Comparison of ENCODE assay signal across 2 cellular contexts in genomic region chr12:98483621-98484455, GRCh38.
TF ChIP-seq lines count a peak whose summit lies in the region.

No MANE protein-coding gene starts in this region.

TF ChIP-seq in HEK293, 187 proteins besides CTCF, POLR2A, EP300 and RAD21 (continued from another document):
- TF ChIP-seq, protein P1, sequence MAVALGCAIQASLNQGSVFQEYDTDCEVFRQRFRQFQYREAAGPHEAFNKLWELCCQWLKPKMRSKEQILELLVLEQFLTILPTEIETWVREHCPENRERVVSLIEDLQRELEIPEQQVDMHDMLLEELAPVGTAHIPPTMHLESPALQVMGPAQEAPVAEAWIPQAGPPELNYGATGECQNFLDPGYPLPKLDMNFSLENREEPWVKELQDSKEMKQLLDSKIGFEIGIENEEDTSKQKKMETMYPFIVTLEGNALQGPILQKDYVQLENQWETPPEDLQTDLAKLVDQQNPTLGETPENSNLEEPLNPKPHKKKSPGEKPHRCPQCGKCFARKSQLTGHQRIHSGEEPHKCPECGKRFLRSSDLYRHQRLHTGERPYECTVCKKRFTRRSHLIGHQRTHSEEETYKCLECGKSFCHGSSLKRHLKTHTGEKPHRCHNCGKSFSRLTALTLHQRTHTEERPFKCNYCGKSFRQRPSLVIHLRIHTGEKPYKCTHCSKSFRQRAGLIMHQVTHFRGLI (tag by site-specific recombination; IDR thresholded peaks at IDR 0.05) = peak; percentile 53; the same call in 1 of the 2 replicates
- TF ChIP-seq SALL2 (tag by site-specific recombination; IDR thresholded peaks at IDR 0.05; ENCODE audit: borderline replicate concordance) (no peak), TCF7L2 (IDR thresholded peaks at IDR 0.05; ENCODE audit: borderline replicate concordance, low read depth, low read length) (no peak)

TF ChIP-seq in WTC11, 78 proteins besides CTCF, POLR2A, EP300 and RAD21 (continued from another document):
- TF ChIP-seq E2F1 (CRISPR knock-in tag; IDR thresholded peaks at IDR 0.05) = no peak
- no peak for TF ChIP-seq NFE2L1 (CRISPR knock-in tag; IDR thresholded peaks at IDR 0.05)
- TF ChIP-seq NR2C2 (CRISPR knock-in tag; IDR thresholded peaks at IDR 0.05) = no peak
- TF ChIP-seq KAT7 (CRISPR knock-in tag; IDR thresholded peaks at IDR 0.05; ENCODE audit: borderline replicate concordance) = no peak
- no peak for TF ChIP-seq ZNF138 (CRISPR knock-in tag; conservative IDR thresholded peaks at IDR 0.05)
- no peak for TF ChIP-seq E2F5 (CRISPR knock-in tag; IDR thresholded peaks at IDR 0.05)
- TF ChIP-seq, protein P2, sequence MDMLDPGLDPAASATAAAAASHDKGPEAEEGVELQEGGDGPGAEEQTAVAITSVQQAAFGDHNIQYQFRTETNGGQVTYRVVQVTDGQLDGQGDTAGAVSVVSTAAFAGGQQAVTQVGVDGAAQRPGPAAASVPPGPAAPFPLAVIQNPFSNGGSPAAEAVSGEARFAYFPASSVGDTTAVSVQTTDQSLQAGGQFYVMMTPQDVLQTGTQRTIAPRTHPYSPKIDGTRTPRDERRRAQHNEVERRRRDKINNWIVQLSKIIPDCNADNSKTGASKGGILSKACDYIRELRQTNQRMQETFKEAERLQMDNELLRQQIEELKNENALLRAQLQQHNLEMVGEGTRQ (CRISPR knock-in tag; IDR thresholded peaks at IDR 0.05) = no peak
- TF ChIP-seq NR3C1 (CRISPR knock-in tag; conservative IDR thresholded peaks at IDR 0.05; ENCODE audit: low read depth) = no peak
- TF ChIP-seq FOXJ3 (CRISPR knock-in tag; IDR thresholded peaks at IDR 0.05; ENCODE audit: borderline replicate concordance) = no peak
- TF ChIP-seq, protein P3, sequence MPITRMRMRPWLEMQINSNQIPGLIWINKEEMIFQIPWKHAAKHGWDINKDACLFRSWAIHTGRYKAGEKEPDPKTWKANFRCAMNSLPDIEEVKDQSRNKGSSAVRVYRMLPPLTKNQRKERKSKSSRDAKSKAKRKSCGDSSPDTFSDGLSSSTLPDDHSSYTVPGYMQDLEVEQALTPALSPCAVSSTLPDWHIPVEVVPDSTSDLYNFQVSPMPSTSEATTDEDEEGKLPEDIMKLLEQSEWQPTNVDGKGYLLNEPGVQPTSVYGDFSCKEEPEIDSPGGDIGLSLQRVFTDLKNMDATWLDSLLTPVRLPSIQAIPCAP (CRISPR knock-in tag; IDR thresholded peaks at IDR 0.05) = no peak
- no peak for TF ChIP-seq EMX1 (CRISPR knock-in tag; IDR thresholded peaks at IDR 0.05)
- no peak for TF ChIP-seq TEAD4 (CRISPR knock-in tag; IDR thresholded peaks at IDR 0.05)
- no peak for TF ChIP-seq CREM (CRISPR knock-in tag; IDR thresholded peaks at IDR 0.05)
- TF ChIP-seq, protein P4, sequence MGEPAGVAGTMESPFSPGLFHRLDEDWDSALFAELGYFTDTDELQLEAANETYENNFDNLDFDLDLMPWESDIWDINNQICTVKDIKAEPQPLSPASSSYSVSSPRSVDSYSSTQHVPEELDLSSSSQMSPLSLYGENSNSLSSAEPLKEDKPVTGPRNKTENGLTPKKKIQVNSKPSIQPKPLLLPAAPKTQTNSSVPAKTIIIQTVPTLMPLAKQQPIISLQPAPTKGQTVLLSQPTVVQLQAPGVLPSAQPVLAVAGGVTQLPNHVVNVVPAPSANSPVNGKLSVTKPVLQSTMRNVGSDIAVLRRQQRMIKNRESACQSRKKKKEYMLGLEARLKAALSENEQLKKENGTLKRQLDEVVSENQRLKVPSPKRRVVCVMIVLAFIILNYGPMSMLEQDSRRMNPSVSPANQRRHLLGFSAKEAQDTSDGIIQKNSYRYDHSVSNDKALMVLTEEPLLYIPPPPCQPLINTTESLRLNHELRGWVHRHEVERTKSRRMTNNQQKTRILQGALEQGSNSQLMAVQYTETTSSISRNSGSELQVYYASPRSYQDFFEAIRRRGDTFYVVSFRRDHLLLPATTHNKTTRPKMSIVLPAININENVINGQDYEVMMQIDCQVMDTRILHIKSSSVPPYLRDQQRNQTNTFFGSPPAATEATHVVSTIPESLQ (CRISPR knock-in tag; IDR thresholded peaks at IDR 0.05) = no peak
- TF ChIP-seq, protein P5, sequence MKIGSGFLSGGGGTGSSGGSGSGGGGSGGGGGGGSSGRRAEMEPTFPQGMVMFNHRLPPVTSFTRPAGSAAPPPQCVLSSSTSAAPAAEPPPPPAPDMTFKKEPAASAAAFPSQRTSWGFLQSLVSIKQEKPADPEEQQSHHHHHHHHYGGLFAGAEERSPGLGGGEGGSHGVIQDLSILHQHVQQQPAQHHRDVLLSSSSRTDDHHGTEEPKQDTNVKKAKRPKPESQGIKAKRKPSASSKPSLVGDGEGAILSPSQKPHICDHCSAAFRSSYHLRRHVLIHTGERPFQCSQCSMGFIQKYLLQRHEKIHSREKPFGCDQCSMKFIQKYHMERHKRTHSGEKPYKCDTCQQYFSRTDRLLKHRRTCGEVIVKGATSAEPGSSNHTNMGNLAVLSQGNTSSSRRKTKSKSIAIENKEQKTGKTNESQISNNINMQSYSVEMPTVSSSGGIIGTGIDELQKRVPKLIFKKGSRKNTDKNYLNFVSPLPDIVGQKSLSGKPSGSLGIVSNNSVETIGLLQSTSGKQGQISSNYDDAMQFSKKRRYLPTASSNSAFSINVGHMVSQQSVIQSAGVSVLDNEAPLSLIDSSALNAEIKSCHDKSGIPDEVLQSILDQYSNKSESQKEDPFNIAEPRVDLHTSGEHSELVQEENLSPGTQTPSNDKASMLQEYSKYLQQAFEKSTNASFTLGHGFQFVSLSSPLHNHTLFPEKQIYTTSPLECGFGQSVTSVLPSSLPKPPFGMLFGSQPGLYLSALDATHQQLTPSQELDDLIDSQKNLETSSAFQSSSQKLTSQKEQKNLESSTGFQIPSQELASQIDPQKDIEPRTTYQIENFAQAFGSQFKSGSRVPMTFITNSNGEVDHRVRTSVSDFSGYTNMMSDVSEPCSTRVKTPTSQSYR (CRISPR knock-in tag; IDR thresholded peaks at IDR 0.05) = no peak
- no peak for TF ChIP-seq FOXP1 (CRISPR knock-in tag; IDR thresholded peaks at IDR 0.05; ENCODE audit: borderline replicate concordance)
- TF ChIP-seq, protein P6, sequence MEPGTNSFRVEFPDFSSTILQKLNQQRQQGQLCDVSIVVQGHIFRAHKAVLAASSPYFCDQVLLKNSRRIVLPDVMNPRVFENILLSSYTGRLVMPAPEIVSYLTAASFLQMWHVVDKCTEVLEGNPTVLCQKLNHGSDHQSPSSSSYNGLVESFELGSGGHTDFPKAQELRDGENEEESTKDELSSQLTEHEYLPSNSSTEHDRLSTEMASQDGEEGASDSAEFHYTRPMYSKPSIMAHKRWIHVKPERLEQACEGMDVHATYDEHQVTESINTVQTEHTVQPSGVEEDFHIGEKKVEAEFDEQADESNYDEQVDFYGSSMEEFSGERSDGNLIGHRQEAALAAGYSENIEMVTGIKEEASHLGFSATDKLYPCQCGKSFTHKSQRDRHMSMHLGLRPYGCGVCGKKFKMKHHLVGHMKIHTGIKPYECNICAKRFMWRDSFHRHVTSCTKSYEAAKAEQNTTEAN (CRISPR knock-in tag; IDR thresholded peaks at IDR 0.05) = no peak
